In genomic region chr9:124285490-124285889, GRCh38 we compare ENCODE assay signal across 1 cellular context.
TF ChIP-seq lines count a peak whose summit lies in the region.

No MANE protein-coding gene starts in this region.

TF ChIP-seq in HCT116, 20 proteins besides CTCF, POLR2A, EP300 and RAD21 (continued from another document):
- TF ChIP-seq, protein P1, sequence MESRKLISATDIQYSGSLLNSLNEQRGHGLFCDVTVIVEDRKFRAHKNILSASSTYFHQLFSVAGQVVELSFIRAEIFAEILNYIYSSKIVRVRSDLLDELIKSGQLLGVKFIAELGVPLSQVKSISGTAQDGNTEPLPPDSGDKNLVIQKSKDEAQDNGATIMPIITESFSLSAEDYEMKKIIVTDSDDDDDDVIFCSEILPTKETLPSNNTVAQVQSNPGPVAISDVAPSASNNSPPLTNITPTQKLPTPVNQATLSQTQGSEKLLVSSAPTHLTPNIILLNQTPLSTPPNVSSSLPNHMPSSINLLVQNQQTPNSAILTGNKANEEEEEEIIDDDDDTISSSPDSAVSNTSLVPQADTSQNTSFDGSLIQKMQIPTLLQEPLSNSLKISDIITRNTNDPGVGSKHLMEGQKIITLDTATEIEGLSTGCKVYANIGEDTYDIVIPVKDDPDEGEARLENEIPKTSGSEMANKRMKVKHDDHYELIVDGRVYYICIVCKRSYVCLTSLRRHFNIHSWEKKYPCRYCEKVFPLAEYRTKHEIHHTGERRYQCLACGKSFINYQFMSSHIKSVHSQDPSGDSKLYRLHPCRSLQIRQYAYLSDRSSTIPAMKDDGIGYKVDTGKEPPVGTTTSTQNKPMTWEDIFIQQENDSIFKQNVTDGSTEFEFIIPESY (IDR thresholded peaks at IDR 0.05; ENCODE audit: extremely low read depth, insufficient replicate concordance, low read length): no peak
- TF ChIP-seq JUND (IDR thresholded peaks at IDR 0.05) (no peak), FOSL1 (IDR thresholded peaks at IDR 0.05; ENCODE audit: low read depth) (no peak), MAX (IDR thresholded peaks at IDR 0.05) (no peak)
